18 cellular contexts compared by ENCODE assay signal in the genomic region with DNA sequence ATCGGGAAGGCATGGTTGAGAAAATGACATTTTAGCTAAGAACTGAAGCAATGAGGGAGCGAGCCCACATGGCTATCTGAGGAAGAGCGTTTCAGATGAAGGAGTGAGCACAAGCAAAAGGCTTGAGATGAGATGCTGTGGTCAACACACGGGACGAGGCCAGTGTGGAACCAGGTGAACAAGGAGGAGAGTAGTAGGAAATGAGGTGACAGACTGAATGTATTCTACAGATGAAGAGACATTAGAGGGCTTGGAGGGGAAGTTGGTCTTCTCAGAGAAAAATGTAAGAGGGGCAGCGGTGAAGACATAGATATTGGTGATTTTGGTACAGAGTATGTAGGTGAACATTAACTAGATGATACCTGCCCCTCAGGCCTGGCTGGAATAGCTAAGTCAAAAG. TPM values are rescaled to one million over a fixed set of nuclear protein-coding genes. Genes with fewer than 3 reads are reported as not detected.
A peak's percentile ranks its signal among the peaks of the same experiment; 100 is the strongest.
DNase-seq lines count a peak whose midpoint lies in the region; ATAC-seq and TF ChIP-seq lines count a peak whose summit lies in the region.
"Had no signal": no experiment of that assay in that cellular context is flagged by ENCODE, and none has a peak within 500 bp of the region (broad histone marks: within the 10 kb centered on the region; RNA-seq: fewer than 3 reads in every experiment).

No MANE protein-coding gene starts in this region.

- peaks cover 0 to 4% (median 0%) of the 10 kb centered on the region in 3 donors for H3K27me3 Mint-ChIP-seq in CD14-positive monocyte (ENCODE audit: low read depth in 3 of 3)
- H3K27me3 Mint-ChIP-seq in activated naive CD8-positive, alpha-beta T cell treated with anti-CD3 and anti-CD28 coated beads for 36 hours = no peaks in the 10 kb centered on the region
- H3K27me3 Mint-ChIP-seq in nephron progenitor cell (ENCODE audit: low read depth, poor library complexity) = no peaks in the 10 kb centered on the region
- no peaks in the 10 kb centered on the region for H3K27me3 Mint-ChIP-seq in naive thymus-derived CD4-positive, alpha-beta T cell
- H3K27me3 Mint-ChIP-seq: B cell; CD8-positive, alpha-beta memory T cell had no signal

- H3K9me3 Mint-ChIP-seq in CD14-positive monocyte (no peaks in the 10 kb centered on the region), nephron progenitor cell (no peaks in the 10 kb centered on the region)
- H3K9me3 Mint-ChIP-seq in activated naive CD8-positive, alpha-beta T cell treated with anti-CD3 and anti-CD28 coated beads for 36 hours = no peaks in the 10 kb centered on the region
- no peaks in the 10 kb centered on the region for H3K9me3 Mint-ChIP-seq in naive thymus-derived CD4-positive, alpha-beta T cell
- H3K9me3 Mint-ChIP-seq: CD8-positive, alpha-beta memory T cell had no signal

- CTCF ChIA-PET in naive thymus-derived CD4-positive, alpha-beta T cell (lab: Charles Lee) = no interaction called here

- H3K4me3 Mint-ChIP-seq in CD14-positive monocyte (no peak overlapping the region), nephron progenitor cell (no peak overlapping the region)
- no peak overlapping the region for H3K4me3 Mint-ChIP-seq in activated naive CD8-positive, alpha-beta T cell treated with anti-CD3 and anti-CD28 coated beads for 36 hours
- H3K4me3 Mint-ChIP-seq in naive thymus-derived CD4-positive, alpha-beta T cell = no peak overlapping the region
- H3K4me3 Mint-ChIP-seq: B cell; CD8-positive, alpha-beta memory T cell had no signal

- TF ChIP-seq CTCF in 22Rv1 (IDR thresholded peaks at IDR 0.05) (no peak), CD14-positive monocyte (IDR thresholded peaks at IDR 0.05) (no peak), nephron progenitor cell (IDR thresholded peaks at IDR 0.05) (no peak), esophagus muscularis mucosa (IDR thresholded peaks at IDR 0.05) (no peak)

- H3K4me1 Mint-ChIP-seq in CD14-positive monocyte (peaks cover 23% of the 10 kb centered on the region), nephron progenitor cell (no peaks in the 10 kb centered on the region)
- H3K4me1 Mint-ChIP-seq in activated naive CD8-positive, alpha-beta T cell treated with anti-CD3 and anti-CD28 coated beads for 36 hours = no peaks in the 10 kb centered on the region
- H3K4me1 Mint-ChIP-seq in naive thymus-derived CD4-positive, alpha-beta T cell = peaks cover 0 to 11% (median 0%) of the 10 kb centered on the region in 7 donors
- H3K4me1 Mint-ChIP-seq: B cell had no signal

- H3K27me3 ChIP-seq in naive thymus-derived CD4-positive, alpha-beta T cell (ENCODE audit: control insufficient read depth in 2 of 2, insufficient read depth in 2 of 2, low read length in 2 of 2) = no peaks in the 10 kb centered on the region
- H3K27me3 ChIP-seq in esophagus muscularis mucosa = no peaks in the 10 kb centered on the region
- H3K27me3 ChIP-seq: SJSA1 had no signal

- no peaks in the 10 kb centered on the region for H3K4me1 ChIP-seq in naive thymus-derived CD4-positive, alpha-beta T cell (ENCODE audit: control insufficient read depth in 2 of 2, insufficient read depth in 2 of 2, low read length in 2 of 2)
- H3K4me1 ChIP-seq in esophagus muscularis mucosa = no peaks in the 10 kb centered on the region
- H3K4me1 ChIP-seq: SJSA1 had no signal

- peaks cover 2 to 37% (median 12%) of the 10 kb centered on the region in 3 experiments for H3K36me3 ChIP-seq in naive thymus-derived CD4-positive, alpha-beta T cell (ENCODE audit: control insufficient read depth in 2 of 3, insufficient read depth in 3 of 3, low read length in 3 of 3)
- H3K36me3 ChIP-seq in esophagus muscularis mucosa = peaks cover 41 to 52% (median 46%) of the 10 kb centered on the region in 4 donors

- TF ChIP-seq POLR2A in esophagus muscularis mucosa (IDR thresholded peaks at IDR 0.05; ENCODE audit: low read depth) = no peak

- WGBS in esophagus muscularis mucosa = 86% methylated on average over 6 of the region's 6 CpGs

- no peak overlapping the region for H3K4me3 ChIP-seq in naive thymus-derived CD4-positive, alpha-beta T cell (ENCODE audit: low read length)
- no peak overlapping the region for H3K4me3 ChIP-seq in esophagus muscularis mucosa
- H3K4me3 ChIP-seq: SJSA1 had no signal

- ATAC-seq in naive thymus-derived CD4-positive, alpha-beta T cell = no peak
- ATAC-seq in HG03520 (IDR thresholded peaks at IDR 0.05; ENCODE audit: unreplicated experiment) = no peak

- H3K9me3 ChIP-seq in naive thymus-derived CD4-positive, alpha-beta T cell (ENCODE audit: control insufficient read depth in 2 of 3, low read length in 3 of 3) = no peaks in the 10 kb centered on the region
- H3K9me3 ChIP-seq in esophagus muscularis mucosa = no peaks in the 10 kb centered on the region
- H3K9me3 ChIP-seq: SJSA1 had no signal

- H3K27ac Mint-ChIP-seq in CD14-positive monocyte (peak overlapping the region; percentile 3 to 82 (median 51)), nephron progenitor cell (peak overlapping the region; percentile 43)
- peak overlapping the region; percentile 8 for H3K27ac Mint-ChIP-seq in activated naive CD8-positive, alpha-beta T cell treated with anti-CD3 and anti-CD28 coated beads for 36 hours
- H3K27ac Mint-ChIP-seq in naive thymus-derived CD4-positive, alpha-beta T cell = peak overlapping the region in 2 of 9 donors; percentile 1 to 10
- H3K27ac Mint-ChIP-seq: B cell had no signal

- intact Hi-C loops in CD14-positive monocyte (cut with micrococcal nuclease) = no loop called here
- intact Hi-C loops in naive thymus-derived CD4-positive, alpha-beta T cell (cut with micrococcal nuclease) = no loop called here
- intact Hi-C loops in esophagus muscularis mucosa (cut with DNase I) = no loop called here

- H3K36me3 Mint-ChIP-seq in CD14-positive monocyte (peaks cover 47 to 48% of the 10 kb centered on the region in 2 donors), nephron progenitor cell (ENCODE audit: low read depth) (peaks cover 56% of the 10 kb centered on the region)
- H3K36me3 Mint-ChIP-seq in activated naive CD8-positive, alpha-beta T cell treated with anti-CD3 and anti-CD28 coated beads for 36 hours = peaks cover 40% of the 10 kb centered on the region
- peaks cover 13 to 36% (median 29%) of the 10 kb centered on the region in 5 donors for H3K36me3 Mint-ChIP-seq in naive thymus-derived CD4-positive, alpha-beta T cell

- DNase-seq in CD14-positive monocyte (ENCODE audit: low spot score) = no peak
- DNase-seq in activated naive CD8-positive, alpha-beta T cell treated with anti-CD3 and anti-CD28 coated beads for 36 hours = no peak
- no peak for DNase-seq in nephron progenitor cell
- DNase-seq in naive thymus-derived CD4-positive, alpha-beta T cell = no peak
- DNase-seq in esophagus muscularis mucosa (ENCODE audit: extremely low spot score) = no peak
- DNase-seq: CD8-positive, alpha-beta memory T cell; DMS79 treated with DMSO at 0.1 percent for 48 hours; Karpas-422; MM.1S; NCI-H1092 treated with DMSO at 0.1 percent for 48 hours; NCI-H1694; NCI-H2107; NCI-H2227 treated with DMSO at 0.1 percent for 48 hours; NCI-H524 had no signal

- POLR2A ChIA-PET in naive thymus-derived CD4-positive, alpha-beta T cell (lab: Charles Lee) = no interaction called here

- H3K27ac ChIP-seq in 22Rv1 = peak overlapping the region; percentile 7; the same call in 1 of the 2 replicates
- H3K27ac ChIP-seq in naive thymus-derived CD4-positive, alpha-beta T cell (ENCODE audit: low read depth, low read length) = no peak overlapping the region
- no peak overlapping the region for H3K27ac ChIP-seq in esophagus muscularis mucosa (replicated peaks in 1 of 4)
- H3K27ac ChIP-seq: SJSA1 had no signal

- no peak for TF ChIP-seq EP300 in esophagus muscularis mucosa (IDR thresholded peaks at IDR 0.05)

RNA-seq across cellular contexts. Expression of a gene that starts 57.2 kb away (rescaled TPM):
- 10 to 100 TPM; 26.5 to 34.3 TPM for polyA plus RNA-seq in CD14-positive monocyte
- 100 to 1,000 TPM in 1 of 2 experiments, 10 to 100 TPM in 1; 93.1 to 103 TPM for total RNA-seq in activated naive CD8-positive, alpha-beta T cell treated with anti-CD3 and anti-CD28 coated beads for 36 hours
- 100 to 1,000 TPM; 118 to 166 (median 159) TPM for total RNA-seq in naive thymus-derived CD4-positive, alpha-beta T cell
- 10 to 100 TPM; 56.3 to 65.6 TPM for polyA plus RNA-seq in naive thymus-derived CD4-positive, alpha-beta T cell
- total RNA-seq in esophagus muscularis mucosa = 10 to 100 TPM; 69.1 to 88.5 (median 76.3) TPM
